ENCODE assay signal across 9 cellular contexts in the genomic region with DNA sequence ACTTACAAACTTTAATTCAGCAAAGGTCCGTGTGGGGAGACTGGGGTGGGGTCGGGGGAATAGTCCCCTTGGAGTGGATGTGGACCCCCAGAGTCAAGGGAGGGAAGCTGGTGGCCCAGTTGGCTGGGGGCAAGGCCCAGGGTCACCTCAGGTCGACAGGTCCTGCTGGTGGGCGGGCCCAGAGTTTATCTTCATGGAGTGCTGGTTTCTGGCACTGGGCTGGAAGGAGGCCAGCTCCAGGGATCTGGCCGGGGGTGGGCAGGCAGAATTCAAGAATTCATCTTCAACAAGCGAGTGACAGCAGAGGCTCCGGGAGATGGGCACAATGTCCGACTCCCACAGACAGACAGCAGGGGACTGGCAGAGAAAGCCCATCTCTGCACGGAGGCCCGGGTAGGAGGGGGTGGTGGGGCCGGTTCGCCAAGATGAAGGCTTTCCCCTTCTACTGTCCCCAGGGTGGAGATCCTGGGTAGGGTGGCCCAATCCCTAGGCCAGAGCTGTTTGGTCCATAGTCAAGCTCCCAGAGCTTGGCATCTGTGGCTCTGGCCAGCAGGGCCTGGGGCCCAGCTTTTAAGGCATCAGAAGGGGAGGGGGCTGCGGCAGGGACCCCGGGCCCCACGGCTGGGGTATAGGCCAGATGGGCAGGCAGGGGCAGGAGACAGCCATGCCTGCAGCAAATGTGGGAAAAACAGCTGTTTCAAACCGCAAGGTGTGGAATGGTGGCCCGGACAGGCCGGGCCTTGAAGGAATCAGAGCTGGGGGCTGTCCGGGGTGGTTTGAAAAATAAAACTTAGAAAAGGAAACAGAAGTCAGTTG. TPM values are rescaled to one million over a fixed set of nuclear protein-coding genes. Genes with fewer than 3 reads are reported as not detected.
DNase-seq lines count a peak whose midpoint lies in the region; ATAC-seq and TF ChIP-seq lines count a peak whose summit lies in the region.
"Had no signal": no experiment of that assay in that cellular context is flagged by ENCODE, and none has a peak within 500 bp of the region (broad histone marks: within the 10 kb centered on the region; RNA-seq: fewer than 3 reads in every experiment).

No MANE protein-coding gene starts in this region.

- no peaks in the 10 kb centered on the region for H3K9me3 ChIP-seq in DND-41 (ENCODE audit: insufficient read depth, low read length, severe bottlenecking)
- no peaks in the 10 kb centered on the region for H3K9me3 ChIP-seq in ectodermal cell (ENCODE audit: control insufficient read depth, low read length)
- H3K9me3 ChIP-seq in neutrophil: no peaks in the 10 kb centered on the region
- H3K9me3 ChIP-seq: ovary had no signal

- TF ChIP-seq CTCF in DND-41 (IDR thresholded peaks at IDR 0.05; ENCODE audit: borderline replicate concordance, extremely low read depth, low read length, poor library complexity, severe bottlenecking) (no peak), NB4 (IDR thresholded peaks at IDR 0.05; ENCODE audit: low read depth, low read length) (no peak), neutrophil (IDR thresholded peaks at IDR 0.05) (no peak), foreskin keratinocyte (conservative IDR thresholded peaks at IDR 0.05) (no peak)

- TF ChIP-seq POLR2A in NB4 (IDR thresholded peaks at IDR 0.05; ENCODE audit: extremely low read depth, insufficient read length): no peak

- ATAC-seq in DND-41 (ENCODE audit: insufficient read depth, low read depth): peak; percentile 21
- no peak for ATAC-seq in foreskin keratinocyte
- no peak for ATAC-seq in HG03025 (IDR thresholded peaks at IDR 0.05; ENCODE audit: low FRiP score, unreplicated experiment)

- H3K27me3 ChIP-seq in DND-41 (ENCODE audit: insufficient read depth, low read length, poor library complexity) (no peaks in the 10 kb centered on the region), ectodermal cell (ENCODE audit: control insufficient read depth, insufficient read depth, low read length, poor library complexity, severe bottlenecking) (no peaks in the 10 kb centered on the region), neutrophil (peaks cover 8% of the 10 kb centered on the region), foreskin keratinocyte (no peaks in the 10 kb centered on the region)
- H3K27me3 ChIP-seq: ovary had no signal

- no peak overlapping the region for H3K27ac ChIP-seq in DND-41 (ENCODE audit: low read length)
- H3K27ac ChIP-seq in ectodermal cell (ENCODE audit: insufficient read depth, low read depth, low read length, poor library complexity, severe bottlenecking): peak overlapping the region; percentile 50
- H3K27ac ChIP-seq in neutrophil: peak overlapping the region; percentile 52
- H3K27ac ChIP-seq in foreskin keratinocyte: no peak overlapping the region
- H3K27ac ChIP-seq: ovary had no signal

- peaks cover 49% of the 10 kb centered on the region for H3K36me3 ChIP-seq in DND-41 (ENCODE audit: insufficient read depth, low read length)
- peaks cover 22% of the 10 kb centered on the region for H3K36me3 ChIP-seq in ectodermal cell (ENCODE audit: control insufficient read depth, insufficient read depth, low read length)
- peaks cover 56% of the 10 kb centered on the region for H3K36me3 ChIP-seq in neutrophil
- H3K36me3 ChIP-seq: ovary had no signal

- peaks cover 8% of the 10 kb centered on the region for H4K20me1 ChIP-seq in DND-41 (ENCODE audit: insufficient read depth, low read length)

- no peak for DNase-seq in DND-41
- DNase-seq in NB4 (ENCODE audit: low read depth): no peak
- no peak for DNase-seq in foreskin keratinocyte
- no peak for DNase-seq in stimulated activated CD8-positive, alpha-beta memory T cell treated with anti-CD3 and anti-CD28 coated beads, Interleukin-4, amount 100 ng/mL, for 48 hours
- DNase-seq in dedifferentiated amniotic fluid mesenchymal stem cell (ENCODE audit: extremely low spot score): no peak

- WGBS in ectodermal cell, 2 experiments: 85 to 86% methylated on average over 19 of the region's 19 CpGs

- H2AFZ ChIP-seq in DND-41 (ENCODE audit: low read depth, low read length): peak overlapping the region; percentile 91; the same call in 1 of the 2 replicates

- peak overlapping the region; percentile 76 for H3K9ac ChIP-seq in DND-41 (ENCODE audit: low read depth, low read length)

- H3K4me1 ChIP-seq in DND-41 (ENCODE audit: insufficient read depth, low read length): peaks cover 23% of the 10 kb centered on the region
- peaks cover 7% of the 10 kb centered on the region for H3K4me1 ChIP-seq in ectodermal cell (ENCODE audit: control insufficient read depth, insufficient read depth, low read length)
- H3K4me1 ChIP-seq in neutrophil (ENCODE audit: control insufficient read depth in 1 of 2, insufficient read depth in 1 of 2, low read depth in 1 of 2, low read length in 1 of 2): peaks cover 10 to 11% of the 10 kb centered on the region in 2 experiments
- no peaks in the 10 kb centered on the region for H3K4me1 ChIP-seq in foreskin keratinocyte

- peak overlapping the region; percentile 95 for H3K4me2 ChIP-seq in DND-41 (ENCODE audit: insufficient read depth, low read length)

- H3K79me2 ChIP-seq in DND-41 (ENCODE audit: insufficient read depth, low read length): peaks cover 16% of the 10 kb centered on the region

- peak overlapping the region in 1 of 2 experiments; percentile 98; a peak in 3 of 4 replicates for H3K4me3 ChIP-seq in DND-41 (ENCODE audit: low read depth in 1 of 2, low read length in 2 of 2)
- H3K4me3 ChIP-seq in NB4 (ENCODE audit: low read depth, low read length): peak overlapping the region; percentile 76
- peak overlapping the region; percentile 93 for H3K4me3 ChIP-seq in ectodermal cell (ENCODE audit: insufficient read depth, low read depth, low read length)
- peak overlapping the region; percentile 67 to 73 for H3K4me3 ChIP-seq in neutrophil (ENCODE audit: low read depth in 1 of 2, low read length in 1 of 2)

RNA-seq across cellular contexts. Expression of a gene that starts 0.6 kb away (rescaled TPM):
- 23.5 TPM for polyA plus RNA-seq in ectodermal cell (2013, experiment 1 of 4)
- 22.4 TPM for polyA plus RNA-seq in ectodermal cell (2013, experiment 2 of 4)
- 20.5 TPM for polyA plus RNA-seq in ectodermal cell (2013, experiment 3 of 4)
- polyA plus RNA-seq in ectodermal cell (2013, experiment 4 of 4): 25.6 TPM
- 30.9 and 33.2 TPM in 2 replicates for total RNA-seq in foreskin keratinocyte
- 58.1 and 63.7 TPM in 2 replicates for polyA plus RNA-seq in foreskin keratinocyte

RNA-seq across cellular contexts. Expression of a gene that starts 6.8 kb away (rescaled TPM):
- polyA plus RNA-seq in ectodermal cell (2013, experiment 1 of 4): 7.7 TPM
- 7.6 TPM for polyA plus RNA-seq in ectodermal cell (2013, experiment 2 of 4)
- 6.1 TPM for polyA plus RNA-seq in ectodermal cell (2013, experiment 3 of 4)
- polyA plus RNA-seq in ectodermal cell (2013, experiment 4 of 4): 6.4 TPM
- 1.6 and 2.6 TPM in 2 replicates for total RNA-seq in foreskin keratinocyte
- polyA plus RNA-seq in foreskin keratinocyte: 3.4 and 3.6 TPM in 2 replicates

RNA-seq across cellular contexts. Expression of a gene that starts 16.9 kb away (rescaled TPM):
- 49.9 TPM for polyA plus RNA-seq in ectodermal cell (2013, experiment 1 of 4)
- 55.8 TPM for polyA plus RNA-seq in ectodermal cell (2013, experiment 2 of 4)
- 38.3 TPM for polyA plus RNA-seq in ectodermal cell (2013, experiment 3 of 4)
- 37.4 TPM for polyA plus RNA-seq in ectodermal cell (2013, experiment 4 of 4)
- total RNA-seq in foreskin keratinocyte: 22.0 and 23.0 TPM in 2 replicates
- polyA plus RNA-seq in foreskin keratinocyte: 15.9 and 17.6 TPM in 2 replicates

RNA-seq across cellular contexts. Expression of a gene that starts 23.0 kb away (rescaled TPM):
- 2.2 TPM for polyA plus RNA-seq in ectodermal cell (2013, experiment 1 of 4)
- 3.4 TPM for polyA plus RNA-seq in ectodermal cell (2013, experiment 2 of 4)
- polyA plus RNA-seq in ectodermal cell (2013, experiment 3 of 4): 2.0 TPM
- polyA plus RNA-seq in ectodermal cell (2013, experiment 4 of 4): 2.9 TPM
- total RNA-seq in foreskin keratinocyte: 4.4 and 6.0 TPM in 2 replicates
- 5.3 and 6.0 TPM in 2 replicates for polyA plus RNA-seq in foreskin keratinocyte

RNA-seq across cellular contexts. Expression of a gene that starts 26.7 kb away (rescaled TPM):
- polyA plus RNA-seq in ectodermal cell (2013, experiment 1 of 4): 1.8 TPM
- 2.0 TPM for polyA plus RNA-seq in ectodermal cell (2013, experiment 2 of 4)
- 1.1 TPM for polyA plus RNA-seq in ectodermal cell (2013, experiment 3 of 4)
- 1.9 TPM for polyA plus RNA-seq in ectodermal cell (2013, experiment 4 of 4)
- total RNA-seq in foreskin keratinocyte: 2.5 and 3.8 TPM in 2 replicates
- 1.4 and 2.2 TPM in 2 replicates for polyA plus RNA-seq in foreskin keratinocyte

Comparison
In these comparisons a context has a peak if more than half of its experiments do, and no peak if none do; other contexts are left out.
1. H3K27ac ChIP-seq: peak in ectodermal cell (single experiment) and neutrophil (single experiment); none in DND-41 (single experiment) and foreskin keratinocyte (single experiment).